ENCODE assay signal across 21 cellular contexts in genomic region chr1:181618559-181618958, GRCh38.
A peak's percentile ranks its signal among the peaks of the same experiment; 100 is the strongest.
DNase-seq lines count a peak whose midpoint lies in the region; ATAC-seq, FAIRE-seq and TF ChIP-seq lines count a peak whose summit lies in the region.
"Had no signal": no experiment of that assay in that cellular context is flagged by ENCODE, and none has a peak within 500 bp of the region (broad histone marks: within the 10 kb centered on the region; RNA-seq: fewer than 3 reads in every experiment).

No MANE protein-coding gene starts in this region.

- TF ChIP-seq POLR2A in right lobe of liver (IDR thresholded peaks at IDR 0.05) (no peak), erythroblast (IDR thresholded peaks at IDR 0.05; ENCODE audit: low read length) (no peak)

- DNase-seq in DMS53 (lab: John Stamatoyannopoulos, UW) (peak; percentile 79), DMS53 treated with DMSO at 0.1 percent for 48 hours (lab: John Stamatoyannopoulos, UW; ENCODE audit: unreplicated experiment) (peak; percentile 68), left lobe of liver (ENCODE audit: low spot score) (no peak), right lobe of liver (no peak), erythroblast (lab: John Stamatoyannopoulos, UW) (no peak), DMS 273 (lab: John Stamatoyannopoulos, UW; ENCODE audit: unreplicated experiment) (no peak), GM19239 (ENCODE audit: insufficient read length, low spot score) (no peak)
- no peak for DNase-seq in activated CD4-positive, alpha-beta T cell treated with anti-CD3 and anti-CD28 coated beads, Interleukin-2, amount 10 ng/mL, durations not matched to agents 7 days and 5 days
- DNase-seq: C1 segment of cervical spinal cord; Calu3; CD4-positive, alpha-beta memory T cell; COR-L47; DMS153; DMS79 treated with DMSO at 0.1 percent for 48 hours; GF-D8; GOT3; HFFc6 had no signal

- peak; percentile 68 for ATAC-seq in left lobe of liver
- peak; percentile 48 to 89 (median 60) for ATAC-seq in right lobe of liver

- no peak overlapping the region for H3K4me3 ChIP-seq in right lobe of liver
- H3K4me3 ChIP-seq: HAP-1 had no signal

- H3K27me3 Mint-ChIP-seq in activated CD4-positive, alpha-beta T cell treated with anti-CD3 and anti-CD28 coated beads, Interleukin-2, amount 10 ng/mL, durations not matched to agents 7 days and 5 days, result no peaks in the 10 kb centered on the region

- H3K27ac Mint-ChIP-seq in activated CD4-positive, alpha-beta T cell treated with anti-CD3 and anti-CD28 coated beads, Interleukin-2, amount 10 ng/mL, durations not matched to agents 7 days and 5 days, result no peak overlapping the region
- H3K27ac Mint-ChIP-seq: CD4-positive, alpha-beta memory T cell; HFFc6 had no signal

- H3K27ac ChIP-seq in right lobe of liver, result no peak overlapping the region

- H3K27me3 ChIP-seq in right lobe of liver, result no peaks in the 10 kb centered on the region

- WGBS in right lobe of liver (ENCODE audit: insufficient coverage, low coverage, low lambda C conversion rate, missing lambda C conversion rate), result 10% methylated on average over 2 of the region's 2 CpGs

- CTCF ChIA-PET in activated CD4-positive, alpha-beta T cell treated with anti-CD3 and anti-CD28 coated beads, Interleukin-2, amount 10 ng/mL, durations not matched to agents 7 days and 5 days (lab: Charles Lee), result no interaction called here

- no peaks in the 10 kb centered on the region for H3K4me1 Mint-ChIP-seq in activated CD4-positive, alpha-beta T cell treated with anti-CD3 and anti-CD28 coated beads, Interleukin-2, amount 10 ng/mL, durations not matched to agents 7 days and 5 days
- H3K4me1 Mint-ChIP-seq: CD4-positive, alpha-beta memory T cell had no signal

- H3K36me3 Mint-ChIP-seq in activated CD4-positive, alpha-beta T cell treated with anti-CD3 and anti-CD28 coated beads, Interleukin-2, amount 10 ng/mL, durations not matched to agents 7 days and 5 days (ENCODE audit: low read depth), result no peaks in the 10 kb centered on the region

- no peaks in the 10 kb centered on the region for H3K36me3 ChIP-seq in right lobe of liver
- H3K36me3 ChIP-seq: HAP-1 had no signal

- no peak for TF ChIP-seq CTCF in right lobe of liver (IDR thresholded peaks at IDR 0.05)

- POLR2A ChIA-PET in activated CD4-positive, alpha-beta T cell treated with anti-CD3 and anti-CD28 coated beads, Interleukin-2, amount 10 ng/mL, durations not matched to agents 7 days and 5 days (lab: Charles Lee), result no interaction called here

- H3K9me3 Mint-ChIP-seq in activated CD4-positive, alpha-beta T cell treated with anti-CD3 and anti-CD28 coated beads, Interleukin-2, amount 10 ng/mL, durations not matched to agents 7 days and 5 days, result no peaks in the 10 kb centered on the region

- no peaks in the 10 kb centered on the region for H3K4me1 ChIP-seq in right lobe of liver
- H3K4me1 ChIP-seq: HAP-1 had no signal

- H3K9me3 ChIP-seq in right lobe of liver, result no peaks in the 10 kb centered on the region
- H3K9me3 ChIP-seq: HAP-1 had no signal

- intact Hi-C loops in right lobe of liver (cut with DNase I), result no loop called here

- no peak overlapping the region for H3K4me3 Mint-ChIP-seq in activated CD4-positive, alpha-beta T cell treated with anti-CD3 and anti-CD28 coated beads, Interleukin-2, amount 10 ng/mL, durations not matched to agents 7 days and 5 days
- H3K4me3 Mint-ChIP-seq: CD4-positive, alpha-beta memory T cell; HFFc6 had no signal

- FAIRE-seq in GM19239 (lab: Jason Lieb, UNC), result no peak
- FAIRE-seq: GM12891, GM18507, H54 had no signal

Comparison
In these comparisons a context has a peak if more than half of its experiments do, and no peak if none do; other contexts are left out.
1. DNase-seq: peak in DMS53 (single experiment) and DMS53 treated with DMSO at 0.1 percent for 48 hours (single experiment); none in left lobe of liver (single experiment), right lobe of liver (0 of 3), erythroblast (0 of 2), DMS 273 (single experiment), GM19239 (single experiment) and activated CD4-positive, alpha-beta T cell treated with anti-CD3 and anti-CD28 coated beads, Interleukin-2, amount 10 ng/mL, durations not matched to agents 7 days and 5 days (single experiment).